ENCODE assay signal across 11 cellular contexts in genomic region chr11:3169952-3170755, GRCh38. TPM values are rescaled to one million over a fixed set of nuclear protein-coding genes. Genes with fewer than 3 reads are reported as not detected.
A peak's percentile ranks its signal among the peaks of the same experiment; 100 is the strongest.
DNase-seq lines count a peak whose midpoint lies in the region; ATAC-seq and TF ChIP-seq lines count a peak whose summit lies in the region.
"Had no signal": no experiment of that assay in that cellular context is flagged by ENCODE, and none has a peak within 500 bp of the region (broad histone marks: within the 10 kb centered on the region; RNA-seq: fewer than 3 reads in every experiment).

No MANE protein-coding gene starts in this region.

- DNase-seq in HCT116 (ENCODE audit: low read depth, low spot score), result no peak
- DNase-seq in T-helper 17 cell, result no peak
- DNase-seq in heart left ventricle, result peak in 2 of 5 donors; percentile 27 to 34
- DNase-seq in middle frontal gyrus (ENCODE audit: extremely low spot score, low spot score), result no peak
- no peak for DNase-seq in iPS-NIHi11 (ENCODE audit: low spot score)
- no peak for DNase-seq in NCI-H748 treated with DMSO at 0.1 percent for 48 hours (lab: John Stamatoyannopoulos, UW)
- DNase-seq: NCI-H1105 had no signal

- peak overlapping the region; percentile 43; the same call in 1 of the 2 replicates for H3K27ac ChIP-seq in HCT116 (ENCODE audit: low read depth, low read length)
- H3K27ac ChIP-seq in heart left ventricle, result peak overlapping the region in 10 of 12 donors; percentile 34 to 71 (median 58)
- H3K27ac ChIP-seq: left lung had no signal

- no TSS peak for BruUV-seq in HCT116 (replicated peaks; lab: Mats Ljungman, UMichigan)

- H3K36me3 Mint-ChIP-seq in T-helper 17 cell (ENCODE audit: low read depth), result no peaks in the 10 kb centered on the region

- POLR2A ChIA-PET in HCT116 (lab: Charles Lee), result no interaction called here

- CTCF ChIA-PET in HCT116 (lab: Charles Lee), result interaction anchor here (1.0 kb wide), 1 partner anchor 25 kb away, joined by 3 read pairs; no protein-coding TSS in a partner anchor

- H3K4me3 Mint-ChIP-seq in T-helper 17 cell, result peak overlapping the region; percentile 77

- H3K4me1 ChIP-seq in HCT116 (ENCODE audit: control insufficient read depth in 1 of 2, insufficient read depth in 2 of 2, low read length in 2 of 2) (peaks cover 17 to 23% of the 10 kb centered on the region in 2 experiments; a peak in 3 of 4 replicates), heart left ventricle (peaks cover 0 to 29% (median 24%) of the 10 kb centered on the region in 12 donors), skeletal muscle satellite cell (ENCODE audit: control insufficient read depth, insufficient read depth, low read length) (peaks cover 20% of the 10 kb centered on the region)

- no peaks in the 10 kb centered on the region for H3K79me2 ChIP-seq in HCT116 (ENCODE audit: insufficient read depth, low read length)

- no peak overlapping the region for H3K9ac ChIP-seq in HCT116 (ENCODE audit: low read length)
- H3K9ac ChIP-seq in skeletal muscle satellite cell (ENCODE audit: low read depth, low read length), result peak overlapping the region; percentile 73

- H3K9me2 ChIP-seq in HCT116 (ENCODE audit: insufficient read depth), result no peaks in the 10 kb centered on the region

- peak overlapping the region; percentile 66 for H2AFZ ChIP-seq in HCT116 (ENCODE audit: low read depth, low read length, poor library complexity, severe bottlenecking)

- H3K4me1 Mint-ChIP-seq in T-helper 17 cell, result peaks cover 7% of the 10 kb centered on the region

- intact Hi-C loops in HCT116 (cut with micrococcal nuclease) (loop anchor here (1.0 kb wide), 1 partner anchor 47 kb away; no protein-coding TSS in a partner anchor), heart left ventricle (cut with DNase I) (loop anchor here in 3 of 10 donors (2.0 to 10.0 kb wide), 3 partner anchors 51 to 115 kb away; partner anchors contain the start of gene CARS1 (in 2 of the 3))

- TF ChIP-seq POLR2A in HCT116 (IDR thresholded peaks at IDR 0.05; ENCODE audit: borderline replicate concordance, extremely low read depth, insufficient read depth, insufficient read length), result no peak
- TF ChIP-seq POLR2A in heart left ventricle (IDR thresholded peaks at IDR 0.05), result no peak

- peaks cover 23% of the 10 kb centered on the region for H3K27me3 Mint-ChIP-seq in T-helper 17 cell

- no peak for TF ChIP-seq RAD21 in HCT116 (IDR thresholded peaks at IDR 0.05; ENCODE audit: low read depth)

- H3K27me3 ChIP-seq in HCT116 (ENCODE audit: insufficient read depth, low read length) (no peaks in the 10 kb centered on the region), heart left ventricle (no peaks in the 10 kb centered on the region), skeletal muscle satellite cell (ENCODE audit: control insufficient read depth, insufficient read depth, low read length) (peaks cover 18% of the 10 kb centered on the region)

- H3K27ac Mint-ChIP-seq in T-helper 17 cell, result no peak overlapping the region

- H3K4me2 ChIP-seq in HCT116 (ENCODE audit: low read length), result peak overlapping the region; percentile 90
- H3K4me2 ChIP-seq in skeletal muscle satellite cell (ENCODE audit: low read length), result peak overlapping the region; percentile 96

- 33 to 45% (median 42%) methylated on average over 15 to 20 of the region's 20 CpGs for WGBS in heart left ventricle, 4 donors

- TF ChIP-seq CTCF in HCT116 (IDR thresholded peaks at IDR 0.05 in 2 of 3, conservative IDR thresholded peaks at IDR 0.05 in 1 of 3; ENCODE audit: borderline replicate concordance in 1 of 3, insufficient read depth in 1 of 3, low read depth in 2 of 3, low read length in 2 of 3), result no peak
- TF ChIP-seq CTCF in heart left ventricle (IDR thresholded peaks at IDR 0.05), result no peak

- no peaks in the 10 kb centered on the region for H3K9me3 ChIP-seq in HCT116 (ENCODE audit: control insufficient read depth in 1 of 2, insufficient read depth in 1 of 2, low read depth in 1 of 2, low read length in 2 of 2)
- H3K9me3 ChIP-seq in T-helper 17 cell (ENCODE audit: control insufficient read depth, low read length, poor library complexity, severe bottlenecking), result no peaks in the 10 kb centered on the region
- H3K9me3 ChIP-seq in heart left ventricle, result no peaks in the 10 kb centered on the region
- no peaks in the 10 kb centered on the region for H3K9me3 ChIP-seq in skeletal muscle satellite cell (replicated peaks; ENCODE audit: low read length)
- H3K9me3 ChIP-seq: left lung had no signal

- no peaks in the 10 kb centered on the region for H3K36me3 ChIP-seq in HCT116 (ENCODE audit: control insufficient read depth in 1 of 2, insufficient read depth in 2 of 2, low read length in 2 of 2)
- no peaks in the 10 kb centered on the region for H3K36me3 ChIP-seq in heart left ventricle
- H3K36me3 ChIP-seq in skeletal muscle satellite cell (ENCODE audit: insufficient read depth, low read length), result no peaks in the 10 kb centered on the region
- H3K36me3 ChIP-seq: left lung had no signal

- no peaks in the 10 kb centered on the region for H4K20me1 ChIP-seq in HCT116 (ENCODE audit: insufficient read depth)

- RAD21 ChIA-PET in HCT116 (lab: Charles Lee; ENCODE audit: low non-redundant PET in 1 of 2, low total read pairs in 2 of 2, uncharacterized antibody in 2 of 2, unreplicated experiment in 2 of 2), result no interaction called here

- ATAC-seq in HCT116 (no peak), T-helper 17 cell (no peak), heart left ventricle (peak; percentile 2 to 23 (median 6))

- peak overlapping the region in 1 of 2 experiments; percentile 56; a peak in 3 of 4 replicates for H3K4me3 ChIP-seq in HCT116 (replicated peaks in 1 of 2; ENCODE audit: low read depth in 1 of 2, low read length in 2 of 2)
- peak overlapping the region in 10 of 12 donors; percentile 30 to 57 (median 47) for H3K4me3 ChIP-seq in heart left ventricle
- peak overlapping the region; percentile 73 for H3K4me3 ChIP-seq in skeletal muscle satellite cell (ENCODE audit: low read length)

TF ChIP-seq in HCT116, 20 proteins besides CTCF, POLR2A, EP300 and RAD21:
- no peak for TF ChIP-seq CEBPB (IDR thresholded peaks at IDR 0.05; ENCODE audit: low read depth)

RNA-seq across cellular contexts. Expression of gene OSBPL5, which starts 5.0 kb away (rescaled TPM):
- total RNA-seq in HCT116 (2021; ENCODE audit: unreplicated experiment) (44.2 TPM), T-helper 17 cell (1 to 10 TPM; 6.8 to 8.1 TPM), heart left ventricle (10 to 100 TPM; 10.1 to 27.7 (median 17.0) TPM)
- polyA plus RNA-seq in HCT116 (2012), result 30.9 and 34.3 TPM in 2 replicates
- polyA plus RNA-seq in heart left ventricle, result 10 to 100 TPM; 11.1 to 11.2 TPM
- 35.0 and 37.1 TPM in 2 replicates for total RNA-seq in skeletal muscle satellite cell (2012; rRNA removed)

RNA-seq across cellular contexts. Expression of gene MRGPRG, which starts 48.5 kb away (rescaled TPM):
- total RNA-seq in HCT116 (2021; ENCODE audit: unreplicated experiment), result not detected
- polyA plus RNA-seq in HCT116 (2012), result not detected in 2 replicates
- total RNA-seq in T-helper 17 cell, result not detected
- total RNA-seq in heart left ventricle, result not detected
- polyA plus RNA-seq in heart left ventricle, result not detected
- total RNA-seq in skeletal muscle satellite cell (2012; rRNA removed), result not detected in 2 replicates
- total RNA-seq: cerebellum; left lung; T-helper 1 cell treated with Interleukin-12 subunit alpha and Interleukin-12 subunit beta and Interleukin-4 antibody, amounts not matched to agents 30 ng/mL and 1 ng/mL, for 36 hours had no signal

Comparison
In these comparisons a context has a peak if more than half of its experiments do, and no peak if none do; other contexts are left out.
1. ATAC-seq: peak in heart left ventricle (4 of 4); none in HCT116 (single experiment) and T-helper 17 cell (single experiment).